ENCODE assay signal across 1 cellular context in genomic region chr17:36000730-36001108, GRCh38.
TF ChIP-seq lines count a peak whose summit lies in the region.

No MANE protein-coding gene starts in this region.

TF ChIP-seq in HepG2, 621 proteins besides CTCF, POLR2A, EP300 and RAD21 (continued from another document):
- TF ChIP-seq MAX (IDR thresholded peaks at IDR 0.05) (peak; percentile 45), E2F5 (CRISPR knock-in tag; conservative IDR thresholded peaks at IDR 0.05) (no peak), STAT6 (CRISPR knock-in tag; IDR thresholded peaks at IDR 0.05; ENCODE audit: borderline replicate concordance) (no peak), ATF1 (CRISPR knock-in tag; IDR thresholded peaks at IDR 0.05) (no peak), STAG1 (CRISPR knock-in tag; IDR thresholded peaks at IDR 0.05) (no peak), MZF1 (CRISPR knock-in tag; IDR thresholded peaks at IDR 0.05; ENCODE audit: borderline replicate concordance) (no peak), ZNF740 (CRISPR knock-in tag; IDR thresholded peaks at IDR 0.05) (no peak), XBP1 (CRISPR knock-in tag; IDR thresholded peaks at IDR 0.05) (no peak)
